In the genomic region with DNA sequence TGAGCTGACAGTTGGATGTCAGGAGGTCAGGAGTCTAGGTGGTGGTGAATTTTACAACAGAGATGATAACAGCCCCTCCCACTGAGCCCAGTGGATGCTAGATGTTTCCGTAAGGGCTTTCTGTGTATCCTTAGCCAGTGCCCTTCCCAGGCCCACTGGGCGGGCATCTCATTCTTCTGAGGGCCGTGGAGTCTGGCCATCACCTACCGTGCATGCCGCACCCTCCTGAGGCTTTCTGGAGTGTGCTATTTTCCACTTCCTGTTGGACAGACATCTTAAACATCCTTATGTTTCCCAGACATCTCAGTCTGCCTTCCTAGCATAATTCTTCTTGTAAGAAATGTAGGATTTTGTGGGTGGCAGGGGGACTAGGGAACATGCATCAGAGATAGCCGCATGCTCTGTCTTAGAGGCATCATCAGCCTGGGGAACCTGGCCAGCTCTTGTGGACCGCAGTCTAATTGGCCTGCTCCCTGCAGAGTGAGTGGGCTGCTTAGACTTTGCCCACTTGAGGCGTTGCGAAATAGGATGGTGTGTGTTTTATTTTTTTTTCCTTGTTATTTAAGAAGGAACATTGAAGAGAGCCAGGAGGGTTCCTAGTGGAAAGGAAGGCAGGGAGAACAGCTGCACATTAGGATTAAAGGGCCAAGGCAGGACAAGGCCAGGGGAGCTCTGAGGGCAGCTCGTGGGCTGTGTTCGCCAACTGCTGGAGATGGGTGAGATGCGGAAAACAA, we compare ENCODE assay signal across 13 cellular contexts.
A peak's percentile ranks its signal among the peaks of the same experiment; 100 is the strongest.
DNase-seq lines count a peak whose midpoint lies in the region; ATAC-seq and TF ChIP-seq lines count a peak whose summit lies in the region.
"Had no signal": no experiment of that assay in that cellular context is flagged by ENCODE, and none has a peak within 500 bp of the region (broad histone marks: within the 10 kb centered on the region; RNA-seq: fewer than 3 reads in every experiment).

No MANE protein-coding gene starts in this region.

- BruUV-seq in Caco-2 (replicated peaks; lab: Mats Ljungman, UMichigan) = no TSS peak
- BruUV-seq in PC-9 (replicated peaks; lab: Mats Ljungman, UMichigan) = no TSS peak

- H3K4me2 ChIP-seq in PC-9 = 0 out of 2 replicates have a peak overlapping the region, but pooled peaks have one; percentile 8

- H3K9me3 ChIP-seq in Caco-2 (no peaks in the 10 kb centered on the region), PC-9 (ENCODE audit: insufficient read depth, low read depth) (no peaks in the 10 kb centered on the region)
- H3K9me3 ChIP-seq: HAP-1 had no signal

- TF ChIP-seq CTCF in Caco-2 (IDR thresholded peaks at IDR 0.05; ENCODE audit: insufficient read depth in 1 of 2, low read depth in 1 of 2, low read length in 1 of 2, severe bottlenecking in 1 of 2, unreplicated experiment in 1 of 2) = no peak
- TF ChIP-seq CTCF in PC-9 (conservative IDR thresholded peaks at IDR 0.05) = no peak
- TF ChIP-seq CTCF in fibroblast of mammary gland (conservative IDR thresholded peaks at IDR 0.05; ENCODE audit: control insufficient read depth, insufficient read depth, low read depth, low read length) = no peak

- DNase-seq in Caco-2 (peak; percentile 29 to 53), PC-9 (no peak), fibroblast of mammary gland (ENCODE audit: low read depth) (peak; percentile 90), sciatic nerve (ENCODE audit: low spot score) (peak; percentile 71), nucleus accumbens (lab: John Stamatoyannopoulos, UW) (no peak)
- no peak for DNase-seq in activated CD8-positive, alpha-beta memory T cell treated with anti-CD3 and anti-CD28 coated beads for 24 hours
- no peak for DNase-seq in activated CD8-positive, alpha-beta T cell treated with anti-CD3 and anti-CD28 coated beads, Interleukin-2, amount 10 ng/mL, durations not matched to agents 7 days and 5 days
- DNase-seq: activated CD8-positive, alpha-beta memory T cell treated with anti-CD3 and anti-CD28 coated beads, Interleukin-2, amount 50 U/mL, for 48 hours; COR-L47; nephron progenitor cell had no signal

- POLR2A ChIA-PET in Caco-2 (lab: Charles Lee) = no interaction called here
- POLR2A ChIA-PET in PC-9 (lab: Charles Lee; ENCODE audit: unreplicated experiment) = no interaction called here
- POLR2A ChIA-PET in activated CD8-positive, alpha-beta T cell treated with anti-CD3 and anti-CD28 coated beads, Interleukin-2, amount 10 ng/mL, durations not matched to agents 7 days and 5 days (lab: Charles Lee) = no interaction called here

- H3K4me3 ChIP-seq in Caco-2 (ENCODE audit: low read depth, low read length) (no peak overlapping the region), PC-9 (no peak overlapping the region), fibroblast of mammary gland (ENCODE audit: control insufficient read depth, low read depth, low read length) (no peak overlapping the region)
- H3K4me3 ChIP-seq: HAP-1 had no signal

- H3K36me3 ChIP-seq in Caco-2 (ENCODE audit: control insufficient read depth, insufficient read depth, low read length) (no peaks in the 10 kb centered on the region), PC-9 (ENCODE audit: low read depth) (no peaks in the 10 kb centered on the region)
- H3K36me3 ChIP-seq: HAP-1 had no signal

- H3F3A ChIP-seq in PC-9 (ENCODE audit: insufficient read depth, low read depth) = peaks cover 20% of the 10 kb centered on the region; the same call in 1 of the 2 replicates

- no peaks in the 10 kb centered on the region for H3K9me3 Mint-ChIP-seq in Caco-2 (ENCODE audit: unreplicated experiment)
- no peaks in the 10 kb centered on the region for H3K9me3 Mint-ChIP-seq in activated CD8-positive, alpha-beta T cell treated with anti-CD3 and anti-CD28 coated beads, Interleukin-2, amount 10 ng/mL, durations not matched to agents 7 days and 5 days (ENCODE audit: insufficient read depth)
- H3K9me3 Mint-ChIP-seq: nephron progenitor cell had no signal

- H3K9me2 ChIP-seq in PC-9 (ENCODE audit: insufficient read depth) = no peaks in the 10 kb centered on the region

- H4K20me1 ChIP-seq in PC-9 (ENCODE audit: insufficient read depth) = no peaks in the 10 kb centered on the region; the same call in 1 of the 2 replicates

- peak; percentile 83 for ATAC-seq in sciatic nerve
- ATAC-seq in activated CD8-positive, alpha-beta T cell treated with anti-CD3 and anti-CD28 coated beads, Interleukin-2, amount 10 ng/mL, durations not matched to agents 7 days and 5 days = no peak
- no peak for ATAC-seq in HG03571 (IDR thresholded peaks at IDR 0.05; ENCODE audit: unreplicated experiment)
- ATAC-seq: esophagus mucosa had no signal

- H3K79me2 ChIP-seq in PC-9 (ENCODE audit: low read depth) = peaks cover 21% of the 10 kb centered on the region

- H3K27ac ChIP-seq in PC-9 = no peak overlapping the region

- H3K27me3 Mint-ChIP-seq in Caco-2 (ENCODE audit: insufficient read depth, unreplicated experiment) = no peaks in the 10 kb centered on the region
- H3K27me3 Mint-ChIP-seq in activated CD8-positive, alpha-beta T cell treated with anti-CD3 and anti-CD28 coated beads, Interleukin-2, amount 10 ng/mL, durations not matched to agents 7 days and 5 days (ENCODE audit: low read depth) = no peaks in the 10 kb centered on the region

- CTCF ChIA-PET in Caco-2 (lab: Charles Lee) (no interaction called here), PC-9 (lab: Charles Lee) (interaction anchor here (0.6 kb wide), 1 partner anchor 409 kb away, joined by 3 read pairs; no protein-coding TSS in a partner anchor)
- CTCF ChIA-PET in activated CD8-positive, alpha-beta T cell treated with anti-CD3 and anti-CD28 coated beads, Interleukin-2, amount 10 ng/mL, durations not matched to agents 7 days and 5 days (lab: Charles Lee) = no interaction called here

- no peaks in the 10 kb centered on the region for H3K27me3 ChIP-seq in Caco-2 (replicated peaks; ENCODE audit: control insufficient read depth, insufficient read depth, low read length)
- H3K27me3 ChIP-seq in PC-9 (ENCODE audit: insufficient read depth, low read depth) = no peaks in the 10 kb centered on the region

- H3K4me1 ChIP-seq in Caco-2 = no peaks in the 10 kb centered on the region
- peaks cover 46% of the 10 kb centered on the region for H3K4me1 ChIP-seq in PC-9 (replicated peaks; ENCODE audit: insufficient read depth)
- H3K4me1 ChIP-seq: HAP-1 had no signal

- intact Hi-C loops in Caco-2 (cut with micrococcal nuclease; ENCODE audit: unreplicated experiment) (no loop called here), PC-9 (cut with micrococcal nuclease; ENCODE audit: unreplicated experiment) (no loop called here), sciatic nerve (cut with DNase I) (no loop called here)

- no peaks in the 10 kb centered on the region for H3K36me3 Mint-ChIP-seq in Caco-2 (ENCODE audit: insufficient read depth, unreplicated experiment)
- no peaks in the 10 kb centered on the region for H3K36me3 Mint-ChIP-seq in activated CD8-positive, alpha-beta T cell treated with anti-CD3 and anti-CD28 coated beads, Interleukin-2, amount 10 ng/mL, durations not matched to agents 7 days and 5 days (ENCODE audit: low read depth)

- H3K4me1 Mint-ChIP-seq in Caco-2 (ENCODE audit: low read depth, unreplicated experiment) = peaks cover 7% of the 10 kb centered on the region
- H3K4me1 Mint-ChIP-seq in activated CD8-positive, alpha-beta T cell treated with anti-CD3 and anti-CD28 coated beads, Interleukin-2, amount 10 ng/mL, durations not matched to agents 7 days and 5 days (ENCODE audit: low read depth) = no peaks in the 10 kb centered on the region

- no peak overlapping the region for H3K4me3 Mint-ChIP-seq in Caco-2 (ENCODE audit: unreplicated experiment)
- no peak overlapping the region for H3K4me3 Mint-ChIP-seq in activated CD8-positive, alpha-beta T cell treated with anti-CD3 and anti-CD28 coated beads, Interleukin-2, amount 10 ng/mL, durations not matched to agents 7 days and 5 days
- H3K4me3 Mint-ChIP-seq: nephron progenitor cell had no signal

- H3K27ac Mint-ChIP-seq in Caco-2 (ENCODE audit: unreplicated experiment) = no peak overlapping the region
- H3K27ac Mint-ChIP-seq in activated CD8-positive, alpha-beta T cell treated with anti-CD3 and anti-CD28 coated beads, Interleukin-2, amount 10 ng/mL, durations not matched to agents 7 days and 5 days = no peak overlapping the region
- H3K27ac Mint-ChIP-seq: nephron progenitor cell had no signal

- H2AFZ ChIP-seq in PC-9 = no peak overlapping the region

Comparison
In these comparisons a context has a peak if more than half of its experiments do, and no peak if none do; other contexts are left out.
1. DNase-seq: peak in Caco-2 (2 of 2), fibroblast of mammary gland (single experiment) and sciatic nerve (single experiment); none in PC-9 (0 of 2), activated CD8-positive, alpha-beta memory T cell treated with anti-CD3 and anti-CD28 coated beads for 24 hours (single experiment), nucleus accumbens (0 of 56) and activated CD8-positive, alpha-beta T cell treated with anti-CD3 and anti-CD28 coated beads, Interleukin-2, amount 10 ng/mL, durations not matched to agents 7 days and 5 days (single experiment).